Comparison of ENCODE assay signal across 1 cellular context in genomic region chr12:54033980-54034783, GRCh38.
TF ChIP-seq lines count a peak whose summit lies in the region.

No MANE protein-coding gene starts in this region.

TF ChIP-seq in HCT116, 20 proteins besides CTCF, POLR2A, EP300 and RAD21 (continued from another document):
- TF ChIP-seq REST (IDR thresholded peaks at IDR 0.05; ENCODE audit: low read depth): no peak
- no peak for TF ChIP-seq EZH2 (IDR thresholded peaks at IDR 0.05)
- TF ChIP-seq TCF7L2 (IDR thresholded peaks at IDR 0.05; ENCODE audit: borderline replicate concordance, extremely low read depth, insufficient read depth, insufficient read length): no peak
- TF ChIP-seq ZFX (IDR thresholded peaks at IDR 0.05): no peak
- no peak for TF ChIP-seq CEBPB (IDR thresholded peaks at IDR 0.05; ENCODE audit: low read depth)
- TF ChIP-seq CBX3 (IDR thresholded peaks at IDR 0.05; ENCODE audit: low read depth): no peak
- no peak for TF ChIP-seq SRF (IDR thresholded peaks at IDR 0.05; ENCODE audit: low read depth)
TF ChIP-seq in HCT116: peak in this region for 0.
